Comparison of ENCODE assay signal across 1 cellular context in the genomic region with DNA sequence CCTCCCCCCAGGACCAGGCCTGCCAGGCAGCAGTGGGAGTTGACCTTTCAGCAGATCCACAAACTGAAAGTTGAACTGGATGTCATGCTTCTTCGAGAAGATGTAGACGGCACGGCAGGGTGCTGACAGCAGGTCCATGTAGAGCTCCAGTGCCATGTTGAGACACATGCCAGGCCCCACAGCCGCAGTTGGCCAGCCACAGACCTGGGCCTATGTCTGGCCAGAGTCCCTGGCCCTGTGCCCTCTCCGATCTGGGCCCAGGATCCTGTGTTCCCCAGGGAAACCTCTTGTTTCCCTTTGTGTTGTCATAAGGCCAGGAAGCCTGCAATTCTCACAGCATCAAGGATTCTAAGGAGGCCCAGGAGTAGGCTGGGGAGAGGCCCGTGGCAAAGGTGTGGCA.
TF ChIP-seq lines count a peak whose summit lies in the region.

A gene (minus strand): TSS at position 253 of the 400 bp plus-strand sequence. CDS start 97 bp downstream, at position 156.

TF ChIP-seq in IMR-90, 13 proteins besides CTCF, POLR2A, EP300 and RAD21 (continued from another document):
- TF ChIP-seq, protein P1, sequence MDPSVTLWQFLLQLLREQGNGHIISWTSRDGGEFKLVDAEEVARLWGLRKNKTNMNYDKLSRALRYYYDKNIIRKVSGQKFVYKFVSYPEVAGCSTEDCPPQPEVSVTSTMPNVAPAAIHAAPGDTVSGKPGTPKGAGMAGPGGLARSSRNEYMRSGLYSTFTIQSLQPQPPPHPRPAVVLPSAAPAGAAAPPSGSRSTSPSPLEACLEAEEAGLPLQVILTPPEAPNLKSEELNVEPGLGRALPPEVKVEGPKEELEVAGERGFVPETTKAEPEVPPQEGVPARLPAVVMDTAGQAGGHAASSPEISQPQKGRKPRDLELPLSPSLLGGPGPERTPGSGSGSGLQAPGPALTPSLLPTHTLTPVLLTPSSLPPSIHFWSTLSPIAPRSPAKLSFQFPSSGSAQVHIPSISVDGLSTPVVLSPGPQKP (IDR thresholded peaks at IDR 0.05; ENCODE audit: borderline replicate concordance, low read depth, low read length) = no peak
- TF ChIP-seq CHD1 (IDR thresholded peaks at IDR 0.05; ENCODE audit: low read depth, low read length) (no peak), RFX5 (IDR thresholded peaks at IDR 0.05; ENCODE audit: low read depth, low read length) (no peak), FOS (IDR thresholded peaks at IDR 0.05; ENCODE audit: low read depth, low read length) (no peak)
TF ChIP-seq in IMR-90: peak in this region for 0.
